ENCODE assay signal across 26 cellular contexts in the genomic region with DNA sequence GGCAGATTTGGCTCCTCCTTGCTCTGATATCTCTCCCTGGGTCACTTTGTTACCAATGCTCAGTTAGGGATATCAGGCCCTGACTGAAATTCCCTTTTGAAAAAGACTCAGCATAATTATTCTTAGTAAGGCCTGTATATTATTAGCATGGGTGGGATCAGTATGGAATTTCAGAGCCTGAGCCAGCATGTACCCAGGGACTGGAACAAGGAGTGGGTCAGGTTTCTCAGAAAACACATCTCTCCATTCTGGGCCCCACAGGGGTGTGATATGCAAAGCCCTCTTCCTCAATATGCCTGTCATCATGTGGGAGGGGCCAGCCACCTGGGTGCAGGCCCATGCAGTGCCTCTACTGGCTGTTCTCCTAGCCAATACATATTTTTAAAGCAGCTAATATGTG.
DNase-seq lines count a peak whose midpoint lies in the region; ATAC-seq and TF ChIP-seq lines count a peak whose summit lies in the region.
"Had no signal": no experiment of that assay in that cellular context is flagged by ENCODE, and none has a peak within 500 bp of the region (broad histone marks: within the 10 kb centered on the region; RNA-seq: fewer than 3 reads in every experiment).

No MANE protein-coding gene starts in this region.

- intact Hi-C loops in gastrocnemius medialis (cut with DNase I; ENCODE audit: low total_unique reads): loop anchor here (2.0 kb wide), 1 partner anchor 72 kb away; no protein-coding TSS in a partner anchor

- DNase-seq in NCI-H748 (lab: John Stamatoyannopoulos, UW; ENCODE audit: unreplicated experiment) (peak; percentile 21), NCI-H748 treated with DMSO at 0.1 percent for 48 hours (lab: John Stamatoyannopoulos, UW) (no peak), NCI-H146 treated with DMSO at 0.1 percent for 48 hours (lab: John Stamatoyannopoulos, UW; ENCODE audit: unreplicated experiment) (peak; percentile 25), germinal center (ENCODE audit: low spot score) (peak; percentile 16), gastrocnemius medialis (peak; percentile 86 to 91), endothelial cell (ENCODE audit: low spot score) (no peak), activated T-cell treated with anti-CD3 and anti-CD28 coated beads for 4 hours (no peak)
- DNase-seq: 8988T; activated CD4-positive, alpha-beta T cell treated with anti-CD3 and anti-CD28 coated beads for 4 hours; activated naive CD4-positive, alpha-beta T cell; activated T-cell treated with anti-CD3 and anti-CD28 coated beads, Interleukin-2, amount 50 U/mL, for 48 hours; CD4-positive, CD25-positive, alpha-beta regulatory T cell; cerebellar nuclear complex; GOT3; IMR-90; kidney; NCI-H1105; NCI-H2081; NCI-H446 treated with DMSO at 0.1 percent for 48 hours; PC-3; stimulated activated naive CD4-positive, alpha-beta T cell treated with Interleukin-2 at 50 U/mL for 16 hours; T-helper 2 cell; uterus had no signal

- H3K4me3 ChIP-seq in gastrocnemius medialis: no peak overlapping the region
- H3K4me3 ChIP-seq: neural progenitor cell, uterus had no signal

- no peak overlapping the region for H3K27ac Mint-ChIP-seq in endothelial cell (ENCODE audit: unreplicated experiment)
- H3K27ac Mint-ChIP-seq: neural progenitor cell had no signal

- ATAC-seq in gastrocnemius medialis: peak; percentile 89 to 92
- no peak for ATAC-seq in GM21526 (IDR thresholded peaks at IDR 0.05; ENCODE audit: low FRiP score, unreplicated experiment)
- ATAC-seq: PC-3, sciatic nerve had no signal

- peaks cover 35 to 43% of the 10 kb centered on the region in 2 donors for H3K4me1 ChIP-seq in gastrocnemius medialis
- H3K4me1 ChIP-seq: uterus had no signal

- no peaks in the 10 kb centered on the region for H3K27me3 ChIP-seq in gastrocnemius medialis
- H3K27me3 ChIP-seq: neural progenitor cell, uterus had no signal

- H3K9me3 ChIP-seq in gastrocnemius medialis: no peaks in the 10 kb centered on the region
- H3K9me3 ChIP-seq: uterus had no signal

- H3K4me1 Mint-ChIP-seq in endothelial cell (ENCODE audit: unreplicated experiment): peaks cover 10% of the 10 kb centered on the region
- H3K4me1 Mint-ChIP-seq: CD4-positive, CD25-positive, alpha-beta regulatory T cell had no signal

- no peaks in the 10 kb centered on the region for H3K36me3 Mint-ChIP-seq in endothelial cell (ENCODE audit: low read depth, unreplicated experiment)
- H3K36me3 Mint-ChIP-seq: CD4-positive, CD25-positive, alpha-beta regulatory T cell; neural progenitor cell had no signal

- TF ChIP-seq CTCF in gastrocnemius medialis (IDR thresholded peaks at IDR 0.05 in 4 of 5, conservative IDR thresholded peaks at IDR 0.05 in 1 of 5) (peak in 2 of 5 experiments; percentile 29 to 40), endothelial cell (IDR thresholded peaks at IDR 0.05; ENCODE audit: unreplicated experiment) (no peak)

- no peaks in the 10 kb centered on the region for H3K9me3 Mint-ChIP-seq in endothelial cell (ENCODE audit: unreplicated experiment)
- H3K9me3 Mint-ChIP-seq: neural progenitor cell had no signal

- H3K27ac ChIP-seq in gastrocnemius medialis: peak overlapping the region; percentile 84 to 95 (median 90)
- H3K27ac ChIP-seq: neural progenitor cell, uterus had no signal

- in situ Hi-C loops in gastrocnemius medialis (cut with MboI; ENCODE audit: low sequenced_read_pairs in 4 of 4): no loop called here

- no peak overlapping the region for H3K4me3 Mint-ChIP-seq in endothelial cell (ENCODE audit: unreplicated experiment)
- H3K4me3 Mint-ChIP-seq: CD4-positive, CD25-positive, alpha-beta regulatory T cell; neural progenitor cell had no signal

- H3K36me3 ChIP-seq in gastrocnemius medialis: no peaks in the 10 kb centered on the region
- H3K36me3 ChIP-seq: neural progenitor cell, uterus had no signal

- no peaks in the 10 kb centered on the region for H3K27me3 Mint-ChIP-seq in endothelial cell (ENCODE audit: unreplicated experiment)
- H3K27me3 Mint-ChIP-seq: CD4-positive, CD25-positive, alpha-beta regulatory T cell had no signal

- peak in 1 of 2 donors; percentile 42 for TF ChIP-seq POLR2A in gastrocnemius medialis (IDR thresholded peaks at IDR 0.05)

Comparison
In these comparisons a context has a peak if more than half of its experiments do, and no peak if none do; other contexts are left out.
1. DNase-seq: peak in NCI-H748 (single experiment), NCI-H146 treated with DMSO at 0.1 percent for 48 hours (single experiment), germinal center (single experiment) and gastrocnemius medialis (2 of 2); none in NCI-H748 treated with DMSO at 0.1 percent for 48 hours (single experiment), endothelial cell (single experiment) and activated T-cell treated with anti-CD3 and anti-CD28 coated beads for 4 hours (single experiment).